In genomic region chr15:73318463-73319351, GRCh38 we compare ENCODE assay signal across 11 cellular contexts. TPM values are rescaled to one million over a fixed set of nuclear protein-coding genes. Genes with fewer than 3 reads are reported as not detected.
DNase-seq lines count a peak whose midpoint lies in the region; ATAC-seq and TF ChIP-seq lines count a peak whose summit lies in the region.
"Had no signal": no experiment of that assay in that cellular context is flagged by ENCODE, and none has a peak within 500 bp of the region (broad histone marks: within the 10 kb centered on the region; RNA-seq: fewer than 3 reads in every experiment).

No MANE protein-coding gene starts in this region.

- no peak overlapping the region for H3K4ac ChIP-seq in H9 (ENCODE audit: low read depth, low read length)

- no peaks in the 10 kb centered on the region for H3K36me3 ChIP-seq in BLaER1
- no peaks in the 10 kb centered on the region for H3K36me3 ChIP-seq in naive thymus-derived CD4-positive, alpha-beta T cell (ENCODE audit: control insufficient read depth in 2 of 3, insufficient read depth in 3 of 3, low read length in 3 of 3)

- intact Hi-C loops in naive thymus-derived CD4-positive, alpha-beta T cell (cut with micrococcal nuclease), result no loop called here

- H3K4me1 ChIP-seq in BLaER1 (peaks cover 71% of the 10 kb centered on the region), H9 (ENCODE audit: insufficient read depth, low read length) (no peaks in the 10 kb centered on the region)
- no peaks in the 10 kb centered on the region for H3K4me1 ChIP-seq in naive thymus-derived CD4-positive, alpha-beta T cell (ENCODE audit: control insufficient read depth in 2 of 2, insufficient read depth in 2 of 2, low read length in 2 of 2)

- H3K79me1 ChIP-seq in H9 (ENCODE audit: insufficient read depth, low read depth, low read length, poor library complexity, severe bottlenecking), result no peaks in the 10 kb centered on the region

- H4K20me1 ChIP-seq in BLaER1, result no peaks in the 10 kb centered on the region
- peaks cover 3% of the 10 kb centered on the region for H4K20me1 ChIP-seq in H9 (ENCODE audit: control insufficient read depth, insufficient read depth, insufficient read length)

- H2BK15ac ChIP-seq in H9 (ENCODE audit: low read depth, low read length), result no peak overlapping the region

- H3K4me1 Mint-ChIP-seq in H9, result peaks cover 15 to 17% of the 10 kb centered on the region in 2 experiments
- H3K4me1 Mint-ChIP-seq in naive thymus-derived CD4-positive, alpha-beta T cell, result peaks cover 0 to 1% (median 0%) of the 10 kb centered on the region in 7 donors

- no peak overlapping the region for H3K14ac ChIP-seq in H9 (ENCODE audit: insufficient read depth, low read length)

- H2BK5ac ChIP-seq in H9 (ENCODE audit: insufficient read length, low read length), result no peak overlapping the region

- H3K9me3 ChIP-seq in BLaER1 (no peaks in the 10 kb centered on the region), H9 (ENCODE audit: control insufficient read depth, low read depth, low read length) (no peaks in the 10 kb centered on the region)
- H3K9me3 ChIP-seq in naive thymus-derived CD4-positive, alpha-beta T cell (ENCODE audit: control insufficient read depth in 2 of 3, low read length in 3 of 3), result no peaks in the 10 kb centered on the region

- H2BK20ac ChIP-seq in H9 (ENCODE audit: low read depth, low read length, poor library complexity, severe bottlenecking), result no peak overlapping the region

- H3K4me3 ChIP-seq in BLaER1, result peak overlapping the region; percentile 44
- H3K4me3 ChIP-seq in naive thymus-derived CD4-positive, alpha-beta T cell (ENCODE audit: low read length), result no peak overlapping the region

- H3K27ac ChIP-seq in BLaER1, result 0 out of 2 replicates have a peak overlapping the region, but pooled peaks have one; percentile 27
- H3K27ac ChIP-seq in H9 (ENCODE audit: insufficient read length, low read depth, low read length), result no peak overlapping the region
- no peak overlapping the region for H3K27ac ChIP-seq in naive thymus-derived CD4-positive, alpha-beta T cell (ENCODE audit: low read depth, low read length)

- CTCF ChIA-PET in naive thymus-derived CD4-positive, alpha-beta T cell (lab: Charles Lee), result no interaction called here

- H4K91ac ChIP-seq in H9 (ENCODE audit: insufficient read length, low read depth, low read length), result no peak overlapping the region

- no peak overlapping the region for H3K56ac ChIP-seq in H9 (ENCODE audit: insufficient read length, low read depth, low read length)

- no peak overlapping the region for H2BK12ac ChIP-seq in H9 (ENCODE audit: insufficient read length, low read depth, low read length)

- H2AFZ ChIP-seq in H9 (ENCODE audit: low read length), result no peak overlapping the region

- H3K23ac ChIP-seq in H9 (ENCODE audit: insufficient read length, low read depth, low read length), result no peak overlapping the region

- no CpG with 5 or more reads among the region's 42 CpGs for WGBS in H9 (ENCODE audit: extremely low coverage, insufficient read length, low lambda C conversion rate)

- H3K9ac ChIP-seq in BLaER1 (peak overlapping the region; percentile 47; the same call in 1 of the 2 replicates), H9 (ENCODE audit: extremely low read depth, insufficient read length, low read length) (no peak overlapping the region)

- H3K27me3 Mint-ChIP-seq in H9 (ENCODE audit: low read depth), result peaks cover 2% of the 10 kb centered on the region
- peaks cover 19 to 32% (median 21%) of the 10 kb centered on the region in 5 donors for H3K27me3 Mint-ChIP-seq in naive thymus-derived CD4-positive, alpha-beta T cell

- no peak overlapping the region for H2BK120ac ChIP-seq in H9 (ENCODE audit: low read depth, low read length, poor library complexity, severe bottlenecking)

- TF ChIP-seq CTCF in H9 (conservative IDR thresholded peaks at IDR 0.05), result no peak

- H4K8ac ChIP-seq in H9 (replicated peaks; ENCODE audit: insufficient read length, low read depth, low read length), result no peak overlapping the region

- H3K18ac ChIP-seq in H9 (ENCODE audit: insufficient read length, low read depth, low read length), result no peak overlapping the region

- no peak overlapping the region for H4K5ac ChIP-seq in H9 (ENCODE audit: insufficient read length, low read depth, low read length)

- no peak for TF ChIP-seq POLR2A in GM18505 (IDR thresholded peaks at IDR 0.05; ENCODE audit: borderline replicate concordance, extremely low read depth, insufficient read depth, insufficient read length)

- peaks cover 3% of the 10 kb centered on the region for H3K23me2 ChIP-seq in H9 (ENCODE audit: insufficient read length, low read depth, low read length, poor library complexity, severe bottlenecking)

- no peak for ATAC-seq in naive thymus-derived CD4-positive, alpha-beta T cell
- ATAC-seq in GM19328 (IDR thresholded peaks at IDR 0.05; ENCODE audit: unreplicated experiment) (no peak), GM18505 (IDR thresholded peaks at IDR 0.05; ENCODE audit: unreplicated experiment) (no peak)

- no peak overlapping the region for H2AK5ac ChIP-seq in H9 (ENCODE audit: insufficient read length, low read length)

- H3K27me3 ChIP-seq in BLaER1 (no peaks in the 10 kb centered on the region), H9 (ENCODE audit: insufficient read depth, low read length) (no peaks in the 10 kb centered on the region)
- no peaks in the 10 kb centered on the region for H3K27me3 ChIP-seq in naive thymus-derived CD4-positive, alpha-beta T cell (ENCODE audit: control insufficient read depth in 2 of 2, insufficient read depth in 2 of 2, low read length in 2 of 2)

- H3K4me2 ChIP-seq in BLaER1 (peak overlapping the region; percentile 94), H9 (ENCODE audit: insufficient read depth, insufficient read length, low read length) (no peak overlapping the region)

- no peak overlapping the region for H3K4me3 Mint-ChIP-seq in H9
- H3K4me3 Mint-ChIP-seq in naive thymus-derived CD4-positive, alpha-beta T cell, result no peak overlapping the region
- H3K4me3 Mint-ChIP-seq: CD8-positive, alpha-beta memory T cell had no signal

- DNase-seq in H9 (peak; percentile 69), left kidney (ENCODE audit: low read depth, low spot score) (peak; percentile 91)
- peak; percentile 26 for DNase-seq in activated CD4-positive, CD25-positive, alpha-beta regulatory T cell treated with anti-CD3 and anti-CD28 coated beads, Interleukin-2, amount 50 U/mL, for 72 hours
- no peak for DNase-seq in naive thymus-derived CD4-positive, alpha-beta T cell
- no peak for DNase-seq in activated CD4-positive, alpha-beta T cell treated with anti-CD3 and anti-CD28 coated beads for 1 hour
- DNase-seq: CD8-positive, alpha-beta memory T cell; T-helper 2 cell had no signal

- peaks cover 1 to 5% (median 1%) of the 10 kb centered on the region in 3 experiments; a peak in 4 of 7 replicates for H3K36me3 Mint-ChIP-seq in H9 (ENCODE audit: insufficient read depth in 1 of 3, low read depth in 3 of 3)
- H3K36me3 Mint-ChIP-seq in naive thymus-derived CD4-positive, alpha-beta T cell, result no peaks in the 10 kb centered on the region
- H3K36me3 Mint-ChIP-seq: CD8-positive, alpha-beta memory T cell had no signal

- POLR2A ChIA-PET in naive thymus-derived CD4-positive, alpha-beta T cell (lab: Charles Lee), result no interaction called here

- no peaks in the 10 kb centered on the region; a peak in 1 of 5 replicates for H3K9me3 Mint-ChIP-seq in H9
- H3K9me3 Mint-ChIP-seq in naive thymus-derived CD4-positive, alpha-beta T cell, result no peaks in the 10 kb centered on the region
- H3K9me3 Mint-ChIP-seq: CD8-positive, alpha-beta memory T cell had no signal

- no peaks in the 10 kb centered on the region for H3K79me2 ChIP-seq in H9 (ENCODE audit: insufficient read depth, low read length)

- H3T11ph ChIP-seq in H9 (ENCODE audit: low read length), result no peak overlapping the region

- H3K27ac Mint-ChIP-seq in H9, result no peak overlapping the region; a peak in 1 of 7 replicates
- no peak overlapping the region for H3K27ac Mint-ChIP-seq in naive thymus-derived CD4-positive, alpha-beta T cell
- H3K27ac Mint-ChIP-seq: CD8-positive, alpha-beta memory T cell had no signal

RNA-seq across cellular contexts. Expression of gene HCN4, which starts 50.1 kb away (rescaled TPM):
- 10.5 and 10.6 TPM in 2 replicates for total RNA-seq in H9 (2021)
- total RNA-seq in naive thymus-derived CD4-positive, alpha-beta T cell, result under 1 TPM in 1 of 5 experiments, not detected in 4; 0.02 TPM
- not detected for polyA plus RNA-seq in naive thymus-derived CD4-positive, alpha-beta T cell
- total RNA-seq: myocyte had no signal
- polyA plus RNA-seq: CD8-positive, alpha-beta memory T cell had no signal

Comparison
In these comparisons a context has a peak if more than half of its experiments do, and no peak if none do; other contexts are left out.
1. DNase-seq: peak in H9 (single experiment), activated CD4-positive, CD25-positive, alpha-beta regulatory T cell treated with anti-CD3 and anti-CD28 coated beads, Interleukin-2, amount 50 U/mL, for 72 hours (single experiment) and left kidney (single experiment); none in naive thymus-derived CD4-positive, alpha-beta T cell (0 of 9) and activated CD4-positive, alpha-beta T cell treated with anti-CD3 and anti-CD28 coated beads for 1 hour (single experiment).
2. RNA of gene HCN4, which starts 50.1 kb away (total RNA-seq): 10.5 to 10.6 TPM in H9; 0.02 TPM in naive thymus-derived CD4-positive, alpha-beta T cell; every median in the first group is over 10 times any median in the second.